11 cellular contexts compared by ENCODE assay signal in genomic region chr4:37994569-37994968, GRCh38. TPM values are rescaled to one million over a fixed set of nuclear protein-coding genes. Genes with fewer than 3 reads are reported as not detected.
A peak's percentile ranks its signal among the peaks of the same experiment; 100 is the strongest.
DNase-seq lines count a peak whose midpoint lies in the region; ATAC-seq, FAIRE-seq and TF ChIP-seq lines count a peak whose summit lies in the region.
"Had no signal": no experiment of that assay in that cellular context is flagged by ENCODE, and none has a peak within 500 bp of the region (broad histone marks: within the 10 kb centered on the region; RNA-seq: fewer than 3 reads in every experiment).

No MANE protein-coding gene starts in this region.

- H2BK12ac ChIP-seq in H1 (ENCODE audit: low read depth, low read length), result no peak overlapping the region

- WGBS in H1 (ENCODE audit: extremely low coverage in 1 of 2, insufficient coverage in 1 of 2, insufficient read length in 1 of 2, insufficient replicate concordance in 2 of 2, low coverage in 1 of 2, low lambda C conversion rate in 2 of 2, missing lambda C conversion rate in 1 of 2), 2 experiments, result 69% methylated on average over 3 of the region's 3 CpGs; no CpG with 5 or more reads in 1 of the 2 experiments

- no peak overlapping the region for H2AFZ ChIP-seq in H1 (ENCODE audit: low read length)

- H4K5ac ChIP-seq in H1 (ENCODE audit: insufficient read length, low read depth, low read length), result no peak overlapping the region

- no peak overlapping the region for H3K4me3 ChIP-seq in BLaER1 treated with 17β-estradiol and CSF1 and Interleukin-3, amounts not matched to agents 10 nM and 100 nM
- no peak overlapping the region for H3K4me3 ChIP-seq in H1 (ENCODE audit: extremely low read depth in 1 of 4, insufficient read depth in 2 of 4, low read depth in 3 of 4, low read length in 4 of 4)
- H3K4me3 ChIP-seq: SJSA1 had no signal

- TF ChIP-seq EP300 in H1 (IDR thresholded peaks at IDR 0.05; ENCODE audit: borderline replicate concordance in 1 of 2, low read depth in 2 of 2, low read length in 2 of 2), result no peak

- TF ChIP-seq POLR2A in H1 (IDR thresholded peaks at IDR 0.05; ENCODE audit: control extremely low read depth in 1 of 2, low read depth in 2 of 2, low read length in 2 of 2), result no peak

- TF ChIP-seq CTCF in H1 (IDR thresholded peaks at IDR 0.05; ENCODE audit: control extremely low read depth in 1 of 3, insufficient read depth in 1 of 3, low read depth in 1 of 3, low read length in 3 of 3), result no peak

- no peak overlapping the region for H3K14ac ChIP-seq in H1 (ENCODE audit: insufficient read length)

- H3K4ac ChIP-seq in H1 (replicated peaks; ENCODE audit: insufficient read length, low read depth, low read length), result no peak overlapping the region

- peaks cover 0 to 5% (median 0%) of the 10 kb centered on the region in 11 experiments; a peak in 2 of 22 replicates for H3K9me3 ChIP-seq in BLaER1 treated with 17β-estradiol and CSF1 and Interleukin-3, amounts not matched to agents 10 nM and 100 nM (replicated peaks in 1 of 11)
- H3K9me3 ChIP-seq in H1 (ENCODE audit: insufficient read depth in 2 of 2, low read depth in 1 of 2, low read length in 1 of 2), result no peaks in the 10 kb centered on the region
- H3K9me3 ChIP-seq: SJSA1 had no signal

- H2AK5ac ChIP-seq in H1 (ENCODE audit: low read depth, low read length), result no peak overlapping the region

- H3K23me2 ChIP-seq in H1 (ENCODE audit: low read depth, low read length), result no peaks in the 10 kb centered on the region

- no peak overlapping the region for H3K18ac ChIP-seq in H1 (ENCODE audit: extremely low read depth, low read length)

- peak; percentile 68 for ATAC-seq in GM19324 (IDR thresholded peaks at IDR 0.05; ENCODE audit: low FRiP score, unreplicated experiment)
- ATAC-seq in HG03103 (IDR thresholded peaks at IDR 0.05; ENCODE audit: low read depth, unreplicated experiment), result peak; percentile 72
- ATAC-seq: stimulated activated naive CD8-positive, alpha-beta T cell treated with anti-CD3 and anti-CD28 coated beads, Interleukin-15, Interleukin-2, amounts not matched to agents 100 U/mL and 50 U/mL, for 24 hours had no signal

- peaks cover 0 to 72% of the 10 kb centered on the region in 2 experiments; a peak in 2 of 4 replicates for H3K79me2 ChIP-seq in H1 (ENCODE audit: control insufficient read depth in 1 of 2, insufficient read depth in 2 of 2, low read length in 2 of 2)

- POLR2A ChIA-PET in H1 (lab: Charles Lee; ENCODE audit: partially characterized antibody), result no interaction called here

- H3K4me1 ChIP-seq in BLaER1 treated with 17β-estradiol and CSF1 and Interleukin-3, amounts not matched to agents 10 nM and 100 nM, result peaks cover 40 to 55% (median 44%) of the 10 kb centered on the region in 10 experiments
- peaks cover 11 to 26% (median 21%) of the 10 kb centered on the region in 4 experiments for H3K4me1 ChIP-seq in H1 (replicated peaks in 1 of 4; ENCODE audit: control insufficient read depth in 3 of 4, insufficient read depth in 4 of 4, low read length in 3 of 4)

- H3K27ac ChIP-seq in BLaER1 treated with 17β-estradiol and CSF1 and Interleukin-3, amounts not matched to agents 10 nM and 100 nM, result peak overlapping the region in 3 of 11 experiments; percentile 23 to 45 (median 27); a peak in 4 of 22 replicates
- H3K27ac ChIP-seq in H1 (ENCODE audit: low read depth, low read length), result no peak overlapping the region
- H3K27ac ChIP-seq: SJSA1 had no signal

- H3K36me3 ChIP-seq in BLaER1 treated with 17β-estradiol and CSF1 and Interleukin-3, amounts not matched to agents 10 nM and 100 nM, result peaks cover 0 to 38% (median 16%) of the 10 kb centered on the region in 11 experiments; a peak in 14 of 22 replicates
- H3K36me3 ChIP-seq in H1 (ENCODE audit: control insufficient read depth in 2 of 4, insufficient read depth in 4 of 4, low read length in 3 of 4), result no peaks in the 10 kb centered on the region
- H3K36me3 ChIP-seq: SJSA1 had no signal

- H3K79me1 ChIP-seq in H1 (ENCODE audit: low read depth, low read length), result peaks cover 11% of the 10 kb centered on the region

- no peak overlapping the region for H2BK20ac ChIP-seq in H1 (ENCODE audit: low read length)

- no peaks in the 10 kb centered on the region for H3K27me3 ChIP-seq in BLaER1 treated with 17β-estradiol and CSF1 and Interleukin-3, amounts not matched to agents 10 nM and 100 nM
- H3K27me3 ChIP-seq in H1 (replicated peaks in 1 of 4; ENCODE audit: control insufficient read depth in 3 of 4, extremely low read depth in 1 of 4, insufficient read depth in 3 of 4, low read length in 3 of 4), result no peaks in the 10 kb centered on the region
- H3K27me3 ChIP-seq: SJSA1 had no signal

- no peak overlapping the region for H2BK5ac ChIP-seq in H1 (ENCODE audit: low read depth, low read length)

- CTCF ChIA-PET in H1 (lab: Charles Lee; ENCODE audit: partially characterized antibody), result interaction anchor here (1.0 to 2.6 kb wide), 5 partner anchors 9 to 41 kb away, joined by 3 to 9 read pairs (median 4); no protein-coding TSS in a partner anchor

- no peak overlapping the region for H2BK120ac ChIP-seq in H1 (replicated peaks; ENCODE audit: low read depth, low read length)

- H4K91ac ChIP-seq in H1 (replicated peaks; ENCODE audit: insufficient read length, low read length), result peak overlapping the region; percentile 31

- DNase-seq in H1 (ENCODE audit: low read depth in 1 of 2, low spot score in 2 of 2) (no peak), NCI-H1048 (lab: John Stamatoyannopoulos, UW) (no peak), ACHN (no peak), DMS 273 (lab: John Stamatoyannopoulos, UW; ENCODE audit: unreplicated experiment) (no peak), germinal center (ENCODE audit: low spot score) (no peak)
- DNase-seq: NCI-H2081 treated with DMSO at 0.1 percent for 48 hours; stimulated activated naive CD8-positive, alpha-beta T cell treated with anti-CD3 and anti-CD28 coated beads, Interleukin-15, Interleukin-2, amounts not matched to agents 100 U/mL and 50 U/mL, for 24 hours had no signal

- no peak overlapping the region for H4K8ac ChIP-seq in H1 (ENCODE audit: extremely low read depth, insufficient read depth, low read length)

- TF ChIP-seq RAD21 in H1 (IDR thresholded peaks at IDR 0.05 in 1 of 2, conservative IDR thresholded peaks at IDR 0.05 in 1 of 2; ENCODE audit: low read depth in 2 of 2, low read length in 2 of 2), result no peak

- H3K56ac ChIP-seq in H1 (replicated peaks; ENCODE audit: insufficient read length, low read depth, low read length), result no peak overlapping the region

- peak overlapping the region in 3 of 11 experiments; percentile 2 to 26 (median 18); a peak in 3 of 22 replicates for H3K9ac ChIP-seq in BLaER1 treated with 17β-estradiol and CSF1 and Interleukin-3, amounts not matched to agents 10 nM and 100 nM
- no peak overlapping the region for H3K9ac ChIP-seq in H1 (replicated peaks in 1 of 4; ENCODE audit: extremely low read depth in 1 of 4, low read depth in 3 of 4, low read length in 3 of 4)

- peaks cover 0 to 38% (median 19%) of the 10 kb centered on the region in 11 experiments; a peak in 15 of 22 replicates for H4K20me1 ChIP-seq in BLaER1 treated with 17β-estradiol and CSF1 and Interleukin-3, amounts not matched to agents 10 nM and 100 nM
- peaks cover 0 to 2% of the 10 kb centered on the region in 2 experiments for H4K20me1 ChIP-seq in H1 (replicated peaks in 1 of 2; ENCODE audit: control insufficient read depth in 1 of 2, insufficient read depth in 2 of 2, low read length in 2 of 2)

- H3K4me2 ChIP-seq in BLaER1 treated with 17β-estradiol and CSF1 and Interleukin-3, amounts not matched to agents 10 nM and 100 nM, result peak overlapping the region in 9 of 11 experiments; percentile 9 to 64 (median 38); a peak in 16 of 22 replicates
- peak overlapping the region in 1 of 2 experiments; percentile 54; a peak in 2 of 4 replicates for H3K4me2 ChIP-seq in H1 (ENCODE audit: insufficient read depth in 1 of 2, low read depth in 2 of 2, low read length in 2 of 2)

- in situ Hi-C loops in ACHN (cut with HindIII; ENCODE audit: low pct_ligation_motif_present, low pct_unique_long_range_greater_than_20kb, low sequenced_read_pairs), result no loop called here

- no peak overlapping the region for H3K23ac ChIP-seq in H1 (ENCODE audit: insufficient read length)

- H2BK15ac ChIP-seq in H1 (ENCODE audit: low read length), result no peak overlapping the region

- no peak for FAIRE-seq in H1 (lab: Jason Lieb, UNC)

TF ChIP-seq in H1, 55 proteins besides CTCF, POLR2A, EP300 and RAD21:
- no peak for TF ChIP-seq POU5F1 (IDR thresholded peaks at IDR 0.05; ENCODE audit: low read depth, low read length)

RNA-seq across cellular contexts. Expression of gene PTTG2, which starts 34.4 kb away (rescaled TPM):
- total RNA-seq in H1 (2021; fragmentation: NEBNext Ultra II Directional; extraction: Animal tissue kit (Norgen Biotek cat#: 25700)), result not detected in 2 replicates
- not detected in 2 replicates for polyA plus RNA-seq in H1 (2011; rRNA removed)
- polyA plus RNA-seq in H1 (2011; cell fraction: cytosol; rRNA removed), result not detected
- not detected for polyA plus RNA-seq in H1 (2011; cell fraction: nucleus; rRNA removed)
- not detected in 4 replicates for polyA plus RNA-seq in H1 (2012, experiment 1 of 2)
- polyA plus RNA-seq in H1 (2012, experiment 2 of 2), result not detected
- polyA plus RNA-seq in H1 (2013, experiment 1 of 2), result not detected
- 0.07 TPM for polyA plus RNA-seq in H1 (2013, experiment 2 of 2)
- 0.85 TPM in 1 of 2 replicates, not detected in the other for polyA minus RNA-seq in H1 (2011; rRNA and poly(A)+ RNA removed)
- not detected for polyA minus RNA-seq in H1 (2011; cell fraction: cytosol; rRNA and poly(A)+ RNA removed)
- polyA minus RNA-seq in H1 (2011; cell fraction: nucleus; rRNA and poly(A)+ RNA removed), result 1.4 TPM
- total RNA-seq: SJSA1 had no signal
